In genomic region chr19:45508931-45509691, GRCh38 we compare ENCODE assay signal across 8 cellular contexts. TPM values are rescaled to one million over a fixed set of nuclear protein-coding genes. Genes with fewer than 3 reads are reported as not detected.
DNase-seq lines count a peak whose midpoint lies in the region; ATAC-seq and TF ChIP-seq lines count a peak whose summit lies in the region.

No MANE protein-coding gene starts in this region.

- no peaks in the 10 kb centered on the region for H3K27me3 ChIP-seq in muscle layer of colon (ENCODE audit: control insufficient read depth in 1 of 2, insufficient read depth in 2 of 2, low read length in 2 of 2)
- H3K27me3 ChIP-seq in vagina = no peaks in the 10 kb centered on the region

- no peak for ATAC-seq in HG03342 (IDR thresholded peaks at IDR 0.05; ENCODE audit: unreplicated experiment)

- no peak for TF ChIP-seq CTCF in vagina (IDR thresholded peaks at IDR 0.05)

- H3K9me3 ChIP-seq in muscle layer of colon (ENCODE audit: low read length) (no peaks in the 10 kb centered on the region), vagina (no peaks in the 10 kb centered on the region)

- H3K36me3 ChIP-seq in muscle layer of colon (ENCODE audit: insufficient read depth, low read length) (no peaks in the 10 kb centered on the region), vagina (no peaks in the 10 kb centered on the region)

- H3K9ac ChIP-seq in muscle layer of colon (ENCODE audit: low read length) = peak overlapping the region; percentile 100

- peaks cover 40% of the 10 kb centered on the region for H3K4me1 ChIP-seq in muscle layer of colon (ENCODE audit: insufficient read depth, low read length)
- peaks cover 68% of the 10 kb centered on the region for H3K4me1 ChIP-seq in vagina

- peak overlapping the region; percentile 96 for H3K27ac ChIP-seq in muscle layer of colon (ENCODE audit: low read depth, low read length)
- H3K27ac ChIP-seq in vagina = peak overlapping the region; percentile 93

- peak; percentile 38 for DNase-seq in DMS 273 (lab: John Stamatoyannopoulos, UW; ENCODE audit: unreplicated experiment)
- no peak for DNase-seq in DMS 273 treated with DMSO at 0.1 percent for 48 hours (lab: John Stamatoyannopoulos, UW)
- peak; percentile 86 for DNase-seq in HuH-7.5 (ENCODE audit: low spot score)
- DNase-seq in UCSD-AML1 (lab: John Stamatoyannopoulos, UW; ENCODE audit: unreplicated experiment) = peak; percentile 88
- peak; percentile 32 to 39 for DNase-seq in erythroblast (lab: John Stamatoyannopoulos, UW)
- DNase-seq in vagina (ENCODE audit: extremely low spot score in 2 of 2) = no peak

- H3K4me3 ChIP-seq in muscle layer of colon (ENCODE audit: low read depth in 1 of 2, low read length in 2 of 2) (peak overlapping the region; percentile 98), vagina (peak overlapping the region; percentile 97 to 100)

- intact Hi-C loops in vagina (cut with DNase I) = no loop called here

- no peak for TF ChIP-seq POLR2A in erythroblast (IDR thresholded peaks at IDR 0.05; ENCODE audit: low read length)
- no peak for TF ChIP-seq POLR2A in vagina (IDR thresholded peaks at IDR 0.05)

RNA-seq across cellular contexts. Expression of gene VASP, which starts 1.8 kb away (rescaled TPM):
- 103 TPM for total RNA-seq in vagina

RNA-seq across cellular contexts. Expression of gene PPM1N, which starts 10.9 kb away (rescaled TPM):
- total RNA-seq in vagina = 3.9 TPM

RNA-seq across cellular contexts. Expression of gene RTN2, which starts 12.3 kb away (rescaled TPM):
- total RNA-seq in vagina = 13.0 TPM

RNA-seq across cellular contexts. Expression of gene FOSB, which starts 41.3 kb away (rescaled TPM):
- total RNA-seq in vagina = 20.6 TPM

Comparison
In these comparisons a context has a peak if more than half of its experiments do, and no peak if none do; other contexts are left out.
1. DNase-seq: peak in DMS 273 (single experiment), HuH-7.5 (single experiment), UCSD-AML1 (single experiment) and erythroblast (2 of 2); none in DMS 273 treated with DMSO at 0.1 percent for 48 hours (single experiment) and vagina (0 of 2).